Comparison of ENCODE assay signal across 17 cellular contexts in the genomic region with DNA sequence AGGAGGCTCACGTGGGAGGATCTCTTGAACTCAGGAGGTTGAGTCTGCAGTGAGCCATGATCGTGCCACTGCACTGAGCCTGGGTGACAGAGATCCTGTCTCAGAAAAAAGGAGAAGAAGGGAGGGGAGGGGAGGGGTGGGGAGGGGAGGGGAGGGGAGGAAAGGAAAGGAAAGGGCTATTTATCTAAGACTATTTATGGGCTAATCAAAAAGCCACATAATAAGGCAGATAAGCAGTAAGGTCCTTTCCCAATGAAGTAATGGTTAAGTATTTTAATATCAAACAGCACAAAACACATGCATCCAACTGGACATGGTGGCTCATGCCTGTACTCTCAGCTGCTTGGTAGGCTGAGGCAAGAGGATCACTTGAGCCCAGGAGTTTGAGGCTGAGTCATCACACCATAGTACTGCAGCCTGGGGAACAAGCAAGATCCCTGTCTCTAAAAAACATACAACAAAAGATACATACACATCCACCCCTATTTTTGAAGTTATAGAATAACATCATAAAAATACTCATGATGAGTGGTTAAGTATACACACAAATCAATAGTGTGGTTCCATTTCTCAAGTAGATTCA. TPM values are rescaled to one million over a fixed set of nuclear protein-coding genes. Genes with fewer than 3 reads are reported as not detected.
DNase-seq lines count a peak whose midpoint lies in the region; ATAC-seq, FAIRE-seq and TF ChIP-seq lines count a peak whose summit lies in the region.
"Had no signal": no experiment of that assay in that cellular context is flagged by ENCODE, and none has a peak within 500 bp of the region (broad histone marks: within the 10 kb centered on the region; RNA-seq: fewer than 3 reads in every experiment).

No MANE protein-coding gene starts in this region.

- DNase-seq in DMS53 treated with DMSO at 0.1 percent for 48 hours (lab: John Stamatoyannopoulos, UW; ENCODE audit: unreplicated experiment) (peak; percentile 55), LoVo (ENCODE audit: low spot score) (peak; percentile 60), bronchial epithelial cell (ENCODE audit: low read depth) (peak; percentile 87), kidney glomerular epithelial cell (lab: John Stamatoyannopoulos, UW) (peak; percentile 32), SKM-1 (lab: John Stamatoyannopoulos, UW; ENCODE audit: unreplicated experiment) (no peak), colonic mucosa (no peak), GM19240 (ENCODE audit: insufficient read length, low spot score) (no peak)
- DNase-seq: activated CD8-positive, alpha-beta memory T cell treated with anti-CD3 and anti-CD28 coated beads, Interleukin-2, amount 50 U/mL, for 4 hours; amniotic stem cell; BE2C; effector memory CD4-positive, alpha-beta T cell; NCI-H446; pancreas; stimulated activated CD4-positive, alpha-beta T cell treated with anti-CD3 and anti-CD28 coated beads, Interleukin-2, amount 100 ng/mL, for 24 hours; stimulated activated naive B cell treated with anti-CD40 and anti-IgM and Interleukin-4, amounts not matched to agents 10 μg/mL and 1 μg/mL and 100 μg/mL, for 72 hours had no signal

- H3K4me3 ChIP-seq in bronchial epithelial cell (ENCODE audit: low read depth, low read length): no peak overlapping the region
- H3K4me3 ChIP-seq in colonic mucosa: no peak overlapping the region
- H3K4me3 ChIP-seq: pancreas had no signal

- no peaks in the 10 kb centered on the region for H3K27me3 ChIP-seq in bronchial epithelial cell (ENCODE audit: control insufficient read depth, insufficient read depth, low read length)
- H3K27me3 ChIP-seq in colonic mucosa: no peaks in the 10 kb centered on the region
- H3K27me3 ChIP-seq: pancreas had no signal

- TF ChIP-seq CTCF in bronchial epithelial cell (IDR thresholded peaks at IDR 0.05; ENCODE audit: insufficient read depth, low read length, severe bottlenecking): no peak
- no peak for TF ChIP-seq CTCF in colonic mucosa (IDR thresholded peaks at IDR 0.05)

- intact Hi-C loops in colonic mucosa (cut with DNase I): no loop called here

- H3K27ac ChIP-seq in colonic mucosa: no peak overlapping the region
- H3K27ac ChIP-seq: pancreas had no signal

- H3K9me3 ChIP-seq in colonic mucosa: no peaks in the 10 kb centered on the region
- H3K9me3 ChIP-seq: BE2C, pancreas had no signal

- H3K36me3 ChIP-seq in bronchial epithelial cell (ENCODE audit: control insufficient read depth, insufficient read depth, low read length): no peaks in the 10 kb centered on the region
- H3K36me3 ChIP-seq in colonic mucosa: no peaks in the 10 kb centered on the region
- H3K36me3 ChIP-seq: BE2C, pancreas had no signal

- H3K9ac ChIP-seq in colonic mucosa (ENCODE audit: low read depth in 2 of 2, low read length in 2 of 2): no peak overlapping the region

- H3K4me1 ChIP-seq in colonic mucosa: no peaks in the 10 kb centered on the region
- H3K4me1 ChIP-seq: BE2C had no signal

- no peak for ATAC-seq in HG03469 (IDR thresholded peaks at IDR 0.05; ENCODE audit: unreplicated experiment)
- ATAC-seq: stimulated activated naive B cell treated with anti-CD40 and anti-IgM and Interleukin-4, amounts not matched to agents 10 μg/mL and 1 μg/mL and 100 μg/mL, for 72 hours had no signal

- no peak for FAIRE-seq in bronchial epithelial cell (lab: Jason Lieb, UNC)
- FAIRE-seq: pancreas, TTC549 had no signal

RNA-seq across cellular contexts. Expression of a gene that starts 9.7 kb away (rescaled TPM):
- total RNA-seq in bronchial epithelial cell (69.2 and 100 TPM in 2 replicates), colonic mucosa (100 to 1,000 TPM; 135 to 211 TPM)

Comparison
In these comparisons a context has a peak if more than half of its experiments do, and no peak if none do; other contexts are left out.
1. DNase-seq: peak in DMS53 treated with DMSO at 0.1 percent for 48 hours (single experiment), LoVo (single experiment), bronchial epithelial cell (single experiment) and kidney glomerular epithelial cell (single experiment); none in SKM-1 (single experiment), colonic mucosa (single experiment) and GM19240 (single experiment).